ENCODE assay signal across 14 cellular contexts in the genomic region with DNA sequence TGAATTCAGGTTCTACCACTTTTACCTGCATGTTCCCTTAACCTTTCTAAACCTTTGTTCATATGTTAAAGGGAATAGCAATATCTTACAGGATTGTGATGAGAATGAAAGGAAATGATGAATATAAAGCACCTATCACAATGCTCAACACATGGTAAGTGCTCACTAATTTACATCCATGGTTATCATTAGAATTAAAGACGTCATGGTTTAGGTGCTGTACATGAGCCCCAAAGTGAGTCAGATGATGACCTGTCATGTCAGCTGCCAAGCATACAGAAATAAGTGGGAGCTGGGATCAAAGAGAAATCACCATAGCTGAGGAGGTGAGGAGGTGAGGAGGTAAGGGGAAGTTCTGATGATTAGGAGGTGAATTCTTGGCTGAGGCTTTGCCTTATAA.
"Had no signal": no experiment of that assay in that cellular context is flagged by ENCODE, and none has a peak within 500 bp of the region (broad histone marks: within the 10 kb centered on the region; RNA-seq: fewer than 3 reads in every experiment).

No MANE protein-coding gene starts in this region.

- H3K4me3 Mint-ChIP-seq: effector memory CD8-positive, alpha-beta T cell; naive thymus-derived CD8-positive, alpha-beta T cell; stimulated activated naive B cell treated with anti-CD40 and anti-IgM and Interleukin-4, amounts not matched to agents 10 μg/mL and 1 μg/mL and 100 μg/mL, for 72 hours; stimulated activated naive CD8-positive, alpha-beta T cell treated with anti-CD3 and anti-CD28 coated beads, Interleukin-15, amount 100 ng/mL, for 72 hours had no signal

- H3K27ac Mint-ChIP-seq: effector memory CD8-positive, alpha-beta T cell; naive thymus-derived CD8-positive, alpha-beta T cell; stimulated activated naive B cell treated with anti-CD40 and anti-IgM and Interleukin-4, amounts not matched to agents 10 μg/mL and 1 μg/mL and 100 μg/mL, for 72 hours; stimulated activated naive CD8-positive, alpha-beta T cell treated with anti-CD3 and anti-CD28 coated beads, Interleukin-15, amount 100 ng/mL, for 72 hours had no signal

- H3K27me3 Mint-ChIP-seq: naive thymus-derived CD8-positive, alpha-beta T cell; stimulated activated naive B cell treated with anti-CD40 and anti-IgM and Interleukin-4, amounts not matched to agents 10 μg/mL and 1 μg/mL and 100 μg/mL, for 72 hours; stimulated activated naive CD8-positive, alpha-beta T cell treated with anti-CD3 and anti-CD28 coated beads, Interleukin-15, amount 100 ng/mL, for 72 hours had no signal

- H3K36me3 Mint-ChIP-seq: naive thymus-derived CD8-positive, alpha-beta T cell had no signal

- ATAC-seq: effector memory CD8-positive, alpha-beta T cell; left colon; left ventricle myocardium superior; naive thymus-derived CD8-positive, alpha-beta T cell; psoas muscle; right lobe of liver; stimulated activated naive CD8-positive, alpha-beta T cell treated with anti-CD3 and anti-CD28 coated beads, Interleukin-15, amount 100 ng/mL, for 72 hours had no signal

- H3K4me1 Mint-ChIP-seq: stimulated activated naive CD8-positive, alpha-beta T cell treated with anti-CD3 and anti-CD28 coated beads, Interleukin-15, amount 100 ng/mL, for 72 hours had no signal

- DNase-seq: effector memory CD8-positive, alpha-beta T cell; esophagus squamous epithelium; foreskin fibroblast; head of caudate nucleus; left colon; left ventricle myocardium superior; naive thymus-derived CD8-positive, alpha-beta T cell; psoas muscle; retina; right lobe of liver; stimulated activated CD4-positive, alpha-beta T cell treated with anti-CD3 and anti-CD28 coated beads, Interleukin-4, amount 100 ng/mL, for 1 hour; stimulated activated naive B cell treated with anti-CD40 and anti-IgM and Interleukin-4, amounts not matched to agents 10 μg/mL and 1 μg/mL and 100 μg/mL, for 72 hours; stimulated activated naive CD8-positive, alpha-beta T cell treated with anti-CD3 and anti-CD28 coated beads, Interleukin-15, amount 100 ng/mL, for 72 hours; testis had no signal

- H3K9me3 Mint-ChIP-seq: effector memory CD8-positive, alpha-beta T cell; naive thymus-derived CD8-positive, alpha-beta T cell had no signal
